ENCODE assay signal across 13 cellular contexts in the genomic region with DNA sequence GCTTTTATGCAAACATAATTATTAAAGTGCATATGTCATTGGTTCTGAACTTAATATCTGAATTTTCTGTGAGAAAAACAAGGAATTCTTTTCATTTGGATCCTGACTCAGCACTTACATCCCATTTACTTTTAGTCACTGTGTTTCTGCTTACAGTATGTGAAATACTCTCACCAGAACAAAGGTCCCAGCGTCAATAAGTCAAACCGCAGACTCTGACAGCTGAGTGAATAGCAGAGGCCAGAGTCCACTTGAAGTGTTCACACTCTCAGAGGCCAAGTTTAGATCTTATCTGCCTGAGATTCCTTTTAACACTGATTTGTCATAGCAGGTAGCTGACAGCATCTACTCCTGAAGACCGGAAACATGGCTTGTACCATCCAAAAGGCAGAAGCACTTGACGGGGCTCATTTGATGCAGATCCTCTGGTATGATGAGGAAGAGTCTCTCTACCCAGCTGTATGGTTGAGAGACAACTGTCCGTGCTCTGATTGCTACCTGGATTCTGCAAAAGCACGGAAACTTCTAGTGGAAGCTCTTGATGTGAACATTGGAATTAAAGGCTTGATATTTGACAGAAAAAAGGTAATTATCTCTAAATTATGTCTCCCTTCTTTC. TPM values are rescaled to one million over a fixed set of nuclear protein-coding genes. Genes with fewer than 3 reads are reported as not detected.
DNase-seq lines count a peak whose midpoint lies in the region; ATAC-seq, FAIRE-seq and TF ChIP-seq lines count a peak whose summit lies in the region.
"Had no signal": no experiment of that assay in that cellular context is flagged by ENCODE, and none has a peak within 500 bp of the region (broad histone marks: within the 10 kb centered on the region; RNA-seq: fewer than 3 reads in every experiment).

No MANE protein-coding gene starts in this region.

- peak overlapping the region; percentile 24; the same call in 1 of the 3 replicates for H3K4me2 ChIP-seq in A549
- H3K4me2 ChIP-seq: smooth muscle cell had no signal

- FAIRE-seq in A549 (lab: Jason Lieb, UNC): no peak

- peaks cover 8% of the 10 kb centered on the region for H3K36me3 Mint-ChIP-seq in chondrocyte (ENCODE audit: low read depth)
- H3K36me3 Mint-ChIP-seq: activated naive CD8-positive, alpha-beta T cell treated with anti-CD3 and anti-CD28 coated beads, Interleukin-2, amount 10 ng/mL, durations not matched to agents 7 days and 5 days; naive thymus-derived CD4-positive, alpha-beta T cell had no signal

- DNase-seq in A549 (ENCODE audit: low read depth in 1 of 2, low spot score in 1 of 2) (peak in 1 of 2 experiments; percentile 78), M059J (ENCODE audit: low read depth) (peak; percentile 43), chondrocyte (ENCODE audit: low spot score) (no peak), upper lobe of left lung (no peak), left ventricle myocardium superior (no peak), NCI-H2171 (lab: John Stamatoyannopoulos, UW) (no peak)
- DNase-seq: activated naive CD8-positive, alpha-beta T cell treated with anti-CD3 and anti-CD28 coated beads, Interleukin-2, amount 10 ng/mL, durations not matched to agents 7 days and 5 days; naive thymus-derived CD4-positive, alpha-beta T cell; NCI-H446 treated with DMSO at 0.1 percent for 48 hours; RPMI8226 had no signal

- WGBS in A549 (ENCODE audit: missing lambda C conversion rate): 21% methylated on average over 6 of the region's 6 CpGs
- WGBS in liver: 36% methylated on average over 6 of the region's 6 CpGs
- WGBS in upper lobe of left lung, 2 donors: 54 to 62% methylated on average over 6 of the region's 6 CpGs

- TF ChIP-seq POLR2A in A549 (IDR thresholded peaks at IDR 0.05; ENCODE audit: low read length) (no peak), upper lobe of left lung (IDR thresholded peaks at IDR 0.05) (no peak)

- H3K27ac Mint-ChIP-seq in chondrocyte (ENCODE audit: unreplicated experiment): peak overlapping the region; percentile 58
- H3K27ac Mint-ChIP-seq: activated naive CD8-positive, alpha-beta T cell treated with anti-CD3 and anti-CD28 coated beads, Interleukin-2, amount 10 ng/mL, durations not matched to agents 7 days and 5 days; naive thymus-derived CD4-positive, alpha-beta T cell had no signal

- H3K4me3 Mint-ChIP-seq in chondrocyte (ENCODE audit: unreplicated experiment): no peak overlapping the region
- H3K4me3 Mint-ChIP-seq: activated naive CD8-positive, alpha-beta T cell treated with anti-CD3 and anti-CD28 coated beads, Interleukin-2, amount 10 ng/mL, durations not matched to agents 7 days and 5 days; naive thymus-derived CD4-positive, alpha-beta T cell had no signal

- peaks cover 19% of the 10 kb centered on the region for H3K9me3 Mint-ChIP-seq in chondrocyte (ENCODE audit: low read depth)

- TF ChIP-seq CTCF in A549 (IDR thresholded peaks at IDR 0.05) (no peak), chondrocyte (IDR thresholded peaks at IDR 0.05) (no peak), liver (IDR thresholded peaks at IDR 0.05; ENCODE audit: low read depth, low read length, missing input control) (no peak), upper lobe of left lung (IDR thresholded peaks at IDR 0.05) (no peak)

- no peaks in the 10 kb centered on the region for H3K27me3 ChIP-seq in liver (ENCODE audit: control insufficient read depth in 4 of 4, insufficient read depth in 4 of 4, low read length in 3 of 4)
- H3K27me3 ChIP-seq in upper lobe of left lung: no peaks in the 10 kb centered on the region

- H3K36me3 ChIP-seq in liver (ENCODE audit: control insufficient read depth in 4 of 4, insufficient read depth in 3 of 4, low read depth in 1 of 4, low read length in 3 of 4) (no peaks in the 10 kb centered on the region), upper lobe of left lung (no peaks in the 10 kb centered on the region)

- no peak overlapping the region for H3K4me3 ChIP-seq in A549
- H3K4me3 ChIP-seq in liver (ENCODE audit: low read depth in 1 of 3, low read length in 3 of 3): peak overlapping the region; percentile 33 to 74 (median 71)
- H3K4me3 ChIP-seq in upper lobe of left lung: no peak overlapping the region
- H3K4me3 ChIP-seq: smooth muscle cell had no signal

- POLR2A ChIA-PET in A549 (lab: Yijun Ruan, JAX): no interaction called here

- CTCF ChIA-PET in A549 (lab: Yijun Ruan, JAX): no interaction called here

- H3K9ac ChIP-seq in liver (ENCODE audit: low read depth in 1 of 2, low read length in 2 of 2): peak overlapping the region in 1 of 2 donors; percentile 42

- ATAC-seq in A549: peak; percentile 87 to 93
- ATAC-seq in upper lobe of left lung (ENCODE audit: low FRiP score in 2 of 2): no peak
- no peak for ATAC-seq in left ventricle myocardium superior
- no peak for ATAC-seq in HG03442 (IDR thresholded peaks at IDR 0.05; ENCODE audit: unreplicated experiment)
- ATAC-seq: naive thymus-derived CD4-positive, alpha-beta T cell had no signal

- H3K4me1 Mint-ChIP-seq in chondrocyte (ENCODE audit: low read depth): peaks cover 43% of the 10 kb centered on the region
- H3K4me1 Mint-ChIP-seq: activated naive CD8-positive, alpha-beta T cell treated with anti-CD3 and anti-CD28 coated beads, Interleukin-2, amount 10 ng/mL, durations not matched to agents 7 days and 5 days; naive thymus-derived CD4-positive, alpha-beta T cell had no signal

- no peak overlapping the region for H3K27ac ChIP-seq in A549
- H3K27ac ChIP-seq in liver (ENCODE audit: low read depth in 1 of 2, low read length in 2 of 2): peak overlapping the region; percentile 52 to 80
- no peak overlapping the region for H3K27ac ChIP-seq in upper lobe of left lung

- H3K4me1 ChIP-seq in A549: peaks cover 7% of the 10 kb centered on the region; the same call in 2 of the 3 replicates
- peaks cover 0 to 18% (median 12%) of the 10 kb centered on the region in 4 donors for H3K4me1 ChIP-seq in liver (ENCODE audit: control insufficient read depth in 4 of 4, insufficient read depth in 4 of 4, low read length in 3 of 4)
- no peaks in the 10 kb centered on the region for H3K4me1 ChIP-seq in upper lobe of left lung

- TF ChIP-seq EP300 in A549 (IDR thresholded peaks at IDR 0.05) (no peak), upper lobe of left lung (IDR thresholded peaks at IDR 0.05) (no peak)

- no peaks in the 10 kb centered on the region for H3K27me3 Mint-ChIP-seq in chondrocyte (ENCODE audit: low read depth)
- H3K27me3 Mint-ChIP-seq: activated naive CD8-positive, alpha-beta T cell treated with anti-CD3 and anti-CD28 coated beads, Interleukin-2, amount 10 ng/mL, durations not matched to agents 7 days and 5 days; naive thymus-derived CD4-positive, alpha-beta T cell had no signal

- TF ChIP-seq RAD21 in A549 (conservative IDR thresholded peaks at IDR 0.05 in 1 of 2, IDR thresholded peaks at IDR 0.05 in 1 of 2) (no peak), liver (IDR thresholded peaks at IDR 0.05) (peak; percentile 55 to 69)

- intact Hi-C loops in left ventricle myocardium superior (cut with micrococcal nuclease): no loop called here

- H3K9me3 ChIP-seq in A549 (no peaks in the 10 kb centered on the region; the same call in 2 of the 3 replicates), liver (ENCODE audit: control insufficient read depth in 4 of 4, low read length in 3 of 4) (no peaks in the 10 kb centered on the region), upper lobe of left lung (no peaks in the 10 kb centered on the region)

TF ChIP-seq in A549, 52 proteins besides CTCF, POLR2A, EP300 and RAD21:
- TF ChIP-seq GATA3 (IDR thresholded peaks at IDR 0.05; ENCODE audit: borderline replicate concordance): peak; percentile 58; the same call in 1 of the 2 replicates
- TF ChIP-seq EHF (CRISPR knock-in tag; IDR thresholded peaks at IDR 0.05): no peak
- TF ChIP-seq MAFK (IDR thresholded peaks at IDR 0.05; ENCODE audit: partially characterized antibody): peak; percentile 97
- TF ChIP-seq JUNB (IDR thresholded peaks at IDR 0.05): no peak
- no peak for TF ChIP-seq SREBF2 (IDR thresholded peaks at IDR 0.05)
- TF ChIP-seq FOSL2 (IDR thresholded peaks at IDR 0.05): no peak
- TF ChIP-seq FOSL2 (CRISPR knock-in tag; IDR thresholded peaks at IDR 0.05): peak; percentile 23; the same call in 1 of the 2 replicates

TF ChIP-seq in liver, 16 proteins besides CTCF, POLR2A, EP300 and RAD21 (continues in another document):
- TF ChIP-seq TAF1 (conservative IDR thresholded peaks at IDR 0.05) (peak; percentile 48), NR2F2 (IDR thresholded peaks at IDR 0.05) (peak; percentile 72), RXRA (IDR thresholded peaks at IDR 0.05) (peak; percentile 87 to 88), EGR1 (IDR thresholded peaks at IDR 0.05; ENCODE audit: low read depth in 2 of 2) (no peak), HNF4A (conservative IDR thresholded peaks at IDR 0.05) (peak; percentile 97 to 99), GABPA (IDR thresholded peaks at IDR 0.05 in 1 of 2, conservative IDR thresholded peaks at IDR 0.05 in 1 of 2) (no peak), HNF4G (IDR thresholded peaks at IDR 0.05) (peak; percentile 92), JUND (IDR thresholded peaks at IDR 0.05) (peak; percentile 81 to 88), FOXA2 (IDR thresholded peaks at IDR 0.05) (peak; percentile 86), SP1 (IDR thresholded peaks at IDR 0.05) (peak; percentile 90)
- TF ChIP-seq, protein P1, sequence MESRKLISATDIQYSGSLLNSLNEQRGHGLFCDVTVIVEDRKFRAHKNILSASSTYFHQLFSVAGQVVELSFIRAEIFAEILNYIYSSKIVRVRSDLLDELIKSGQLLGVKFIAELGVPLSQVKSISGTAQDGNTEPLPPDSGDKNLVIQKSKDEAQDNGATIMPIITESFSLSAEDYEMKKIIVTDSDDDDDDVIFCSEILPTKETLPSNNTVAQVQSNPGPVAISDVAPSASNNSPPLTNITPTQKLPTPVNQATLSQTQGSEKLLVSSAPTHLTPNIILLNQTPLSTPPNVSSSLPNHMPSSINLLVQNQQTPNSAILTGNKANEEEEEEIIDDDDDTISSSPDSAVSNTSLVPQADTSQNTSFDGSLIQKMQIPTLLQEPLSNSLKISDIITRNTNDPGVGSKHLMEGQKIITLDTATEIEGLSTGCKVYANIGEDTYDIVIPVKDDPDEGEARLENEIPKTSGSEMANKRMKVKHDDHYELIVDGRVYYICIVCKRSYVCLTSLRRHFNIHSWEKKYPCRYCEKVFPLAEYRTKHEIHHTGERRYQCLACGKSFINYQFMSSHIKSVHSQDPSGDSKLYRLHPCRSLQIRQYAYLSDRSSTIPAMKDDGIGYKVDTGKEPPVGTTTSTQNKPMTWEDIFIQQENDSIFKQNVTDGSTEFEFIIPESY (IDR thresholded peaks at IDR 0.05): peak; percentile 66

RNA-seq across cellular contexts. Expression of a gene that starts 14.6 kb away (rescaled TPM):
- polyA plus RNA-seq in A549 (2011; rRNA removed): not detected in 2 replicates
- polyA plus RNA-seq in A549 (2012; cell fraction: cytosol; rRNA removed): not detected in 2 replicates
- polyA plus RNA-seq in A549 (2012; cell fraction: nucleus; rRNA removed): not detected in 2 replicates
- polyA plus RNA-seq in A549 (2017; fragmentation: RNase III; extraction: RNeasy Plus Mini Kit Qiagen cat#74134 plus additional on column Dnase treatment): not detected in 3 replicates
- polyA minus RNA-seq in A549 (2011; rRNA and poly(A)+ RNA removed): not detected in 2 replicates
- total RNA-seq in M059J (2014; rRNA removed; shearing (Covaris generic)): not detected in 2 replicates
- total RNA-seq in chondrocyte: 0.51 to 4.2 TPM (median 0.90 TPM) in 3 replicates
- total RNA-seq in liver: 1 to 10 TPM; 8.1 to 9.9 TPM
- polyA plus RNA-seq in liver: 10 to 100 TPM in 1 of 2 donors, 1 to 10 TPM in 1; 2.8 to 18.4 TPM
- total RNA-seq in upper lobe of left lung: under 1 TPM in 2 of 6 donors, not detected in 4; 0.51 to 0.79 TPM
- not detected for total RNA-seq in left ventricle myocardium superior
- total RNA-seq: activated naive CD8-positive, alpha-beta T cell treated with anti-CD3 and anti-CD28 coated beads, Interleukin-2, amount 10 ng/mL, durations not matched to agents 7 days and 5 days; naive thymus-derived CD4-positive, alpha-beta T cell had no signal
- polyA plus RNA-seq: naive thymus-derived CD4-positive, alpha-beta T cell had no signal

Comparison
In these comparisons a context has a peak if more than half of its experiments do, and no peak if none do; other contexts are left out.
1. ATAC-seq: peak in A549 (2 of 2); none in upper lobe of left lung (0 of 2), left ventricle myocardium superior (single experiment) and HG03442 (single experiment).
2. H3K27ac ChIP-seq: peak in liver (2 of 2); none in A549 (0 of 2) and upper lobe of left lung (0 of 4).
3. H3K4me3 ChIP-seq: peak in liver (3 of 3); none in A549 (single experiment) and upper lobe of left lung (0 of 4).